In the genomic region with DNA sequence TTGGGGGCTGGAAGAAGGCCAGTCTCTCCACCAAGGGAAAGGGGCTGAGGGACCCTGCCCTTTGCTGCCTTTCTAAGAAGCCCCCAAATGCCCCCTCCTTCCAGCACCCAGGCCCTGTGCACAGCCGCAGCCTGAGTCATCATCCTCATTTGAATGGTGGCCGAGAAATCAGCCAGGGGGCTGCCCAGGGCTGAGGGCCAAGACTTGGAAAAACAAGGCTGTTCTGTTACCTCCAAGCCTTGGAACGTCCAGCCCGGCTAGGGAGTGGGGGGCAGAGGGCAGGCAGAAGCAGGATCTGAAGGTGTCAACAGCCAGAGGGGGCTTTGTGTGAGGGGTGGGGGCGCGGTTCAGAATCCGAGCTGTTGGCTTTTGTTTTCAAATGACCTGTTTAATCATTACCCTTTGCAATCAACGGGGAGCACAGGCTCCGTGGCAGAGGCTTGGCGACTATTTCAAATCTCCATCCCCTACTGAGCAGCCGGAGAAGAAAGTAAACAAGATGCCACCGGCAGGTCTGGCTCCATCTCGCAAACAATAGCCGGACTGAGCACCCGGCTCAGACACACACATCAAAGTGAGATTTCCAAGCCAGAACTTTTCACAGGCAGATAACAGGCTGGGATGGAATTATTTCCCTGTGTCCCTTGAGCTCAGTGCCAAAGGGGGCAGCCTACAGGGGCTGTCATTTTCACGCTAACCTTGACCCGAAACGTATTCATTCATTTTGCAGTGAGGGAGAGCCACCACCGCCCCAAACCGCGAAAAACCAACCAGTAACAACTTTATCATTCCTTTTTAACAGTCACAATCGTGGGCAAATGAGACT, we compare ENCODE assay signal across 9 cellular contexts. TPM values are rescaled to one million over a fixed set of nuclear protein-coding genes. Genes with fewer than 3 reads are reported as not detected.
DNase-seq lines count a peak whose midpoint lies in the region; ATAC-seq and TF ChIP-seq lines count a peak whose summit lies in the region.
"Not testable (repeated sequence)": the region's sequence is repeated elsewhere in the genome, so short reads cannot be mapped to it uniquely, and the experiment has no call there.
"Had no signal": no experiment of that assay in that cellular context is flagged by ENCODE, and none has a peak within 500 bp of the region (broad histone marks: within the 10 kb centered on the region; RNA-seq: fewer than 3 reads in every experiment).

No MANE protein-coding gene starts in this region.

- H3K36me3 Mint-ChIP-seq in activated CD4-positive, alpha-beta T cell treated with anti-CD3 and anti-CD28 coated beads, Interleukin-2, amount 10 ng/mL, durations not matched to agents 7 days and 5 days (ENCODE audit: low read depth); glutamatergic neuron (ENCODE audit: unreplicated experiment); memory B cell; progenitor cell of endocrine pancreas (ENCODE audit: insufficient read depth): not testable (repeated sequence)

- H3K9me3 Mint-ChIP-seq in activated CD4-positive, alpha-beta T cell treated with anti-CD3 and anti-CD28 coated beads, Interleukin-2, amount 10 ng/mL, durations not matched to agents 7 days and 5 days; glutamatergic neuron (ENCODE audit: unreplicated experiment); memory B cell; progenitor cell of endocrine pancreas (ENCODE audit: low read depth): not testable (repeated sequence)

- CTCF ChIA-PET in activated CD4-positive, alpha-beta T cell treated with anti-CD3 and anti-CD28 coated beads, Interleukin-2, amount 10 ng/mL, durations not matched to agents 7 days and 5 days (lab: Charles Lee), result not testable (repeated sequence)

- peak overlapping the region; percentile 63 for H3K27ac Mint-ChIP-seq in activated CD4-positive, alpha-beta T cell treated with anti-CD3 and anti-CD28 coated beads, Interleukin-2, amount 10 ng/mL, durations not matched to agents 7 days and 5 days
- peak overlapping the region; percentile 89 for H3K27ac Mint-ChIP-seq in glutamatergic neuron (ENCODE audit: unreplicated experiment)
- H3K27ac Mint-ChIP-seq in memory B cell, result not testable (repeated sequence)
- peak overlapping the region; percentile 99 for H3K27ac Mint-ChIP-seq in progenitor cell of endocrine pancreas

- not testable (repeated sequence) for H3K4me1 ChIP-seq in uterus

- H3K27ac ChIP-seq in brain microvascular endothelial cell, result not testable (repeated sequence)
- H3K27ac ChIP-seq in uterus, result peak overlapping the region; percentile 70 to 88

- H3K4me3 ChIP-seq in brain microvascular endothelial cell (ENCODE audit: low read depth, low read length) (peak overlapping the region; percentile 39), uterus (peak overlapping the region; percentile 52 to 59)

- not testable (repeated sequence) for H3K27me3 Mint-ChIP-seq in activated CD4-positive, alpha-beta T cell treated with anti-CD3 and anti-CD28 coated beads, Interleukin-2, amount 10 ng/mL, durations not matched to agents 7 days and 5 days; glutamatergic neuron (ENCODE audit: unreplicated experiment); memory B cell; progenitor cell of endocrine pancreas

- in situ Hi-C loops in brain microvascular endothelial cell (cut with HindIII; ENCODE audit: low pct_ligation_motif_present, low sequenced_read_pairs), result not testable (repeated sequence)

- H3K27me3 ChIP-seq in brain microvascular endothelial cell (replicated peaks); uterus: not testable (repeated sequence)

- H3K4me1 Mint-ChIP-seq in activated CD4-positive, alpha-beta T cell treated with anti-CD3 and anti-CD28 coated beads, Interleukin-2, amount 10 ng/mL, durations not matched to agents 7 days and 5 days, result peaks cover 27% of the 10 kb centered on the region
- H3K4me1 Mint-ChIP-seq in glutamatergic neuron (ENCODE audit: low read depth, unreplicated experiment), result not testable (repeated sequence)
- H3K4me1 Mint-ChIP-seq in memory B cell (peaks cover 25% of the 10 kb centered on the region), progenitor cell of endocrine pancreas (ENCODE audit: low read depth) (peaks cover 40% of the 10 kb centered on the region)

- TF ChIP-seq POLR2A in uterus (IDR thresholded peaks at IDR 0.05), result not testable (repeated sequence)

- intact Hi-C loops in uterus (cut with DNase I; ENCODE audit: low total_unique reads), result not testable (repeated sequence)

- H3K9me3 ChIP-seq in uterus, result not testable (repeated sequence)

- not testable (repeated sequence) for TF ChIP-seq CTCF in brain microvascular endothelial cell (IDR thresholded peaks at IDR 0.05; ENCODE audit: low read depth, low read length, missing control alignments); glutamatergic neuron (IDR thresholded peaks at IDR 0.05; ENCODE audit: partially characterized antibody, unreplicated experiment); uterus (IDR thresholded peaks at IDR 0.05)
- peak; percentile 13 for TF ChIP-seq CTCF in progenitor cell of endocrine pancreas (IDR thresholded peaks at IDR 0.05; ENCODE audit: unreplicated experiment)

- H3K36me3 ChIP-seq in brain microvascular endothelial cell (replicated peaks); uterus: not testable (repeated sequence)

- POLR2A ChIA-PET in activated CD4-positive, alpha-beta T cell treated with anti-CD3 and anti-CD28 coated beads, Interleukin-2, amount 10 ng/mL, durations not matched to agents 7 days and 5 days (lab: Charles Lee), result not testable (repeated sequence)

- H3K4me3 Mint-ChIP-seq in activated CD4-positive, alpha-beta T cell treated with anti-CD3 and anti-CD28 coated beads, Interleukin-2, amount 10 ng/mL, durations not matched to agents 7 days and 5 days, result peak overlapping the region; percentile 67
- H3K4me3 Mint-ChIP-seq in glutamatergic neuron (ENCODE audit: unreplicated experiment) (peak overlapping the region; percentile 92), memory B cell (peak overlapping the region; percentile 70), progenitor cell of endocrine pancreas (ENCODE audit: low read depth) (peak overlapping the region; percentile 86)

- DNase-seq in Daoy (ENCODE audit: low read depth), result peak; percentile 60
- peak; percentile 18 for DNase-seq in NCI-H345 (lab: John Stamatoyannopoulos, UW)
- not testable (repeated sequence) for DNase-seq in activated CD4-positive, alpha-beta T cell treated with anti-CD3 and anti-CD28 coated beads, Interleukin-2, amount 10 ng/mL, durations not matched to agents 7 days and 5 days; brain microvascular endothelial cell; memory B cell (ENCODE audit: low spot score in 2 of 2); progenitor cell of endocrine pancreas (ENCODE audit: low spot score, unreplicated experiment)
- peak; percentile 29 for DNase-seq in glutamatergic neuron
- peak; percentile 21 to 26 for DNase-seq in uterus

- ATAC-seq in memory B cell (ENCODE audit: low read depth), result not testable (repeated sequence)

RNA-seq across cellular contexts. Expression of a gene that starts 37.2 kb away (rescaled TPM):
- total RNA-seq in Daoy (2014; rRNA removed; shearing (Covaris generic)), result not detected in 2 replicates
- not detected for total RNA-seq in activated CD4-positive, alpha-beta T cell treated with anti-CD3 and anti-CD28 coated beads, Interleukin-2, amount 10 ng/mL, durations not matched to agents 7 days and 5 days
- total RNA-seq in glutamatergic neuron (ENCODE audit: unreplicated experiment) (not detected), progenitor cell of endocrine pancreas (not detected in 2 replicates), uterus (not detected)
- total RNA-seq: lung had no signal

RNA-seq across cellular contexts. Expression of a gene that starts 50.6 kb away (rescaled TPM):
- total RNA-seq in Daoy (2014; rRNA removed; shearing (Covaris generic)), result not detected in 2 replicates
- total RNA-seq in activated CD4-positive, alpha-beta T cell treated with anti-CD3 and anti-CD28 coated beads, Interleukin-2, amount 10 ng/mL, durations not matched to agents 7 days and 5 days, result 10 to 100 TPM; 61.2 to 66.6 TPM
- not detected for total RNA-seq in glutamatergic neuron (ENCODE audit: unreplicated experiment)
- total RNA-seq in progenitor cell of endocrine pancreas, result not detected in 2 replicates
- total RNA-seq in uterus, result under 1 TPM in 1 of 4 donors, not detected in 3; 0.21 TPM

Comparison
In these comparisons a context has a peak if more than half of its experiments do, and no peak if none do; other contexts are left out.
1. RNA of a gene that starts 50.6 kb away (total RNA-seq): 61.2 to 66.6 TPM in activated CD4-positive, alpha-beta T cell treated with anti-CD3 and anti-CD28 coated beads, Interleukin-2, amount 10 ng/mL, durations not matched to agents 7 days and 5 days; not detected in glutamatergic neuron (single experiment), not detected in progenitor cell of endocrine pancreas, 0.21 TPM in uterus and not detected in Daoy; every median in the first group is over 10 times any median in the second.
2. Peak in every context shown above with its lines, with median percentiles within 50 percentile points of each other: H3K4me3 Mint-ChIP-seq.